In genomic region chr18:47930086-47930843, GRCh38 we compare ENCODE assay signal across 1 cellular context.
TF ChIP-seq lines count a peak whose summit lies in the region.

Gene SMAD2, minus strand, starts transcription at chr18:47930659. Its CDS starts 33,903 bp downstream, at chr18:47896756.

TF ChIP-seq in SK-N-SH, 30 proteins besides CTCF, POLR2A, EP300 and RAD21 (continued from another document):
- TF ChIP-seq USF1 (IDR thresholded peaks at IDR 0.05; ENCODE audit: borderline replicate concordance, low read depth), result peak; percentile 77
- no peak for TF ChIP-seq TEAD4 (IDR thresholded peaks at IDR 0.05; ENCODE audit: borderline replicate concordance, insufficient read depth)
- TF ChIP-seq, protein P1, sequence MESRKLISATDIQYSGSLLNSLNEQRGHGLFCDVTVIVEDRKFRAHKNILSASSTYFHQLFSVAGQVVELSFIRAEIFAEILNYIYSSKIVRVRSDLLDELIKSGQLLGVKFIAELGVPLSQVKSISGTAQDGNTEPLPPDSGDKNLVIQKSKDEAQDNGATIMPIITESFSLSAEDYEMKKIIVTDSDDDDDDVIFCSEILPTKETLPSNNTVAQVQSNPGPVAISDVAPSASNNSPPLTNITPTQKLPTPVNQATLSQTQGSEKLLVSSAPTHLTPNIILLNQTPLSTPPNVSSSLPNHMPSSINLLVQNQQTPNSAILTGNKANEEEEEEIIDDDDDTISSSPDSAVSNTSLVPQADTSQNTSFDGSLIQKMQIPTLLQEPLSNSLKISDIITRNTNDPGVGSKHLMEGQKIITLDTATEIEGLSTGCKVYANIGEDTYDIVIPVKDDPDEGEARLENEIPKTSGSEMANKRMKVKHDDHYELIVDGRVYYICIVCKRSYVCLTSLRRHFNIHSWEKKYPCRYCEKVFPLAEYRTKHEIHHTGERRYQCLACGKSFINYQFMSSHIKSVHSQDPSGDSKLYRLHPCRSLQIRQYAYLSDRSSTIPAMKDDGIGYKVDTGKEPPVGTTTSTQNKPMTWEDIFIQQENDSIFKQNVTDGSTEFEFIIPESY (IDR thresholded peaks at IDR 0.05; ENCODE audit: borderline replicate concordance, low read depth), result no peak
- no peak for TF ChIP-seq SIN3A (IDR thresholded peaks at IDR 0.05; ENCODE audit: borderline replicate concordance, low read depth, low read length)
- TF ChIP-seq RXRA (IDR thresholded peaks at IDR 0.05; ENCODE audit: borderline replicate concordance, low read depth), result no peak
- TF ChIP-seq FOSL2 (IDR thresholded peaks at IDR 0.05; ENCODE audit: borderline replicate concordance, low read depth), result no peak
TF ChIP-seq in SK-N-SH: peak in this region for 6.
